ENCODE assay signal across 23 cellular contexts in genomic region chr14:67464856-67465255, GRCh38. TPM values are rescaled to one million over a fixed set of nuclear protein-coding genes. Genes with fewer than 3 reads are reported as not detected.
A peak's percentile ranks its signal among the peaks of the same experiment; 100 is the strongest.
DNase-seq lines count a peak whose midpoint lies in the region; ATAC-seq and TF ChIP-seq lines count a peak whose summit lies in the region.
"Had no signal": no experiment of that assay in that cellular context is flagged by ENCODE, and none has a peak within 500 bp of the region (broad histone marks: within the 10 kb centered on the region; RNA-seq: fewer than 3 reads in every experiment).

No MANE protein-coding gene starts in this region.

- no peak overlapping the region for H3K23ac ChIP-seq in neuronal stem cell (ENCODE audit: low read depth, low read length, poor library complexity)

- H4K8ac ChIP-seq in neuronal stem cell (ENCODE audit: low read depth, low read length) = no peak overlapping the region

- H3K27ac ChIP-seq in CD8-positive, alpha-beta T cell (ENCODE audit: low read depth, low read length) = peak overlapping the region; percentile 2
- H3K27ac ChIP-seq in WERI-Rb-1 = no peak overlapping the region
- no peak overlapping the region for H3K27ac ChIP-seq in neuronal stem cell (replicated peaks; ENCODE audit: low read length)
- H3K27ac ChIP-seq: PC-9, RWPE1 had no signal

- intact Hi-C loops in activated CD4-positive, alpha-beta T cell treated with anti-CD3 and anti-CD28 coated beads for 36 hours (cut with DNase I, micrococcal nuclease) = no loop called here
- intact Hi-C loops in CD8-positive, alpha-beta T cell (cut with DNase I, micrococcal nuclease) = loop anchor here in 1 of 2 experiments (10.0 kb wide), 1 partner anchor 50 kb away; no protein-coding TSS in a partner anchor

- no peak overlapping the region for H2AFZ ChIP-seq in neuronal stem cell (ENCODE audit: low read length)
- H2AFZ ChIP-seq: PC-9 had no signal

- no peaks in the 10 kb centered on the region for H3K9me3 Mint-ChIP-seq in activated CD4-positive, alpha-beta T cell treated with anti-CD3 and anti-CD28 coated beads for 36 hours (ENCODE audit: low read depth)
- H3K9me3 Mint-ChIP-seq in CD8-positive, alpha-beta T cell = no peaks in the 10 kb centered on the region

- no peak overlapping the region for H3K4me3 ChIP-seq in CD8-positive, alpha-beta T cell (ENCODE audit: low read depth, low read length)
- H3K4me3 ChIP-seq in WERI-Rb-1 (ENCODE audit: low read depth, low read length) (no peak overlapping the region), neuronal stem cell (ENCODE audit: low read length in 2 of 2) (no peak overlapping the region)
- H3K4me3 ChIP-seq: PC-9 had no signal

- H2BK5ac ChIP-seq in neuronal stem cell (ENCODE audit: low read length) = no peak overlapping the region

- ATAC-seq in activated CD4-positive, alpha-beta T cell treated with anti-CD3 and anti-CD28 coated beads for 36 hours = no peak
- no peak for ATAC-seq in CD8-positive, alpha-beta T cell

- no peaks in the 10 kb centered on the region for H3K36me3 ChIP-seq in CD8-positive, alpha-beta T cell (ENCODE audit: insufficient read depth, low read length)
- H3K36me3 ChIP-seq in WERI-Rb-1 (no peaks in the 10 kb centered on the region), neuronal stem cell (replicated peaks in 1 of 2; ENCODE audit: control insufficient read depth in 2 of 2, insufficient read depth in 2 of 2, low read length in 2 of 2) (no peaks in the 10 kb centered on the region)

- H2BK12ac ChIP-seq in neuronal stem cell (ENCODE audit: low read length) = no peak overlapping the region

- H3K27me3 ChIP-seq in CD8-positive, alpha-beta T cell (ENCODE audit: insufficient read depth, low read length) = no peaks in the 10 kb centered on the region
- H3K27me3 ChIP-seq in WERI-Rb-1 (ENCODE audit: insufficient read depth, low read depth, severe bottlenecking) (no peaks in the 10 kb centered on the region), neuronal stem cell (ENCODE audit: control insufficient read depth in 3 of 3, insufficient read depth in 3 of 3, low read depth in 1 of 3, low read length in 3 of 3) (peaks cover 0 to 14% (median 0%) of the 10 kb centered on the region in 3 experiments)

- POLR2A ChIA-PET in activated CD4-positive, alpha-beta T cell treated with anti-CD3 and anti-CD28 coated beads for 36 hours (lab: Charles Lee) = no interaction called here
- POLR2A ChIA-PET in CD8-positive, alpha-beta T cell (lab: Charles Lee) = interaction anchor here (1.1 to 1.7 kb wide), 2 partner anchors 23 to 51 kb away, joined by 4 to 6 read pairs; no protein-coding TSS in a partner anchor
- POLR2A ChIA-PET in GM10248 (lab: Yijun Ruan, JAX) = no interaction called here

- no peaks in the 10 kb centered on the region for H3K79me1 ChIP-seq in neuronal stem cell (ENCODE audit: low read depth, low read length)

- H2AK5ac ChIP-seq in neuronal stem cell (ENCODE audit: low read depth, low read length) = no peak overlapping the region

- H3K4me2 ChIP-seq in neuronal stem cell (ENCODE audit: insufficient read depth, low read length, poor library complexity, severe bottlenecking) = no peak overlapping the region
- H3K4me2 ChIP-seq: PC-9 had no signal

- H3K36me3 Mint-ChIP-seq in activated CD4-positive, alpha-beta T cell treated with anti-CD3 and anti-CD28 coated beads for 36 hours (ENCODE audit: low read depth) = no peaks in the 10 kb centered on the region
- H3K36me3 Mint-ChIP-seq in CD8-positive, alpha-beta T cell = no peaks in the 10 kb centered on the region
- H3K36me3 Mint-ChIP-seq: CD14-positive monocyte had no signal

- H3K4ac ChIP-seq in neuronal stem cell (ENCODE audit: low read length) = no peak overlapping the region

- no peaks in the 10 kb centered on the region for H3K9me3 ChIP-seq in CD8-positive, alpha-beta T cell (ENCODE audit: low read length)
- no peaks in the 10 kb centered on the region for H3K9me3 ChIP-seq in WERI-Rb-1 (ENCODE audit: severe bottlenecking)
- H3K9me3 ChIP-seq in neuronal stem cell (replicated peaks in 1 of 2; ENCODE audit: control insufficient read depth in 2 of 2, insufficient read depth in 1 of 2, low read depth in 1 of 2, low read length in 2 of 2) = no peaks in the 10 kb centered on the region

- no peak overlapping the region for H3K18ac ChIP-seq in neuronal stem cell (ENCODE audit: low read length)

- peaks cover 16% of the 10 kb centered on the region for H3K4me1 Mint-ChIP-seq in activated CD4-positive, alpha-beta T cell treated with anti-CD3 and anti-CD28 coated beads for 36 hours
- H3K4me1 Mint-ChIP-seq in CD8-positive, alpha-beta T cell (ENCODE audit: low read depth) = peaks cover 47% of the 10 kb centered on the region

- H3K4me1 ChIP-seq in CD8-positive, alpha-beta T cell (ENCODE audit: insufficient read depth, low read length) = peaks cover 42% of the 10 kb centered on the region
- H3K4me1 ChIP-seq in neuronal stem cell (ENCODE audit: control insufficient read depth in 2 of 2, insufficient read depth in 1 of 2, low read depth in 1 of 2, low read length in 2 of 2) = peaks cover 0 to 2% of the 10 kb centered on the region in 2 donors

- no peak overlapping the region for H4K91ac ChIP-seq in neuronal stem cell (ENCODE audit: low read depth, low read length, poor library complexity)

- H2BK15ac ChIP-seq in neuronal stem cell (ENCODE audit: low read length) = no peak overlapping the region

- CTCF ChIA-PET in activated CD4-positive, alpha-beta T cell treated with anti-CD3 and anti-CD28 coated beads for 36 hours (lab: Charles Lee) = interaction anchor here (0.6 to 3.3 kb wide), 3 partner anchors 37 to 239 kb away, joined by 3 to 12 read pairs (median 3); no protein-coding TSS in a partner anchor
- CTCF ChIA-PET in CD8-positive, alpha-beta T cell (lab: Charles Lee) = interaction anchor here (1.0 to 6.1 kb wide), 7 partner anchors 13 to 107 kb away, joined by 3 to 24 read pairs (median 4); partner anchors contain the start of gene TMEM229B
- CTCF ChIA-PET in GM10248 (lab: Yijun Ruan, JAX) = interaction anchor here (2.0 kb wide), 1 partner anchor 107 kb away, joined by 5 read pairs; no protein-coding TSS in a partner anchor

- no peak overlapping the region for H3K4me3 Mint-ChIP-seq in activated CD4-positive, alpha-beta T cell treated with anti-CD3 and anti-CD28 coated beads for 36 hours
- H3K4me3 Mint-ChIP-seq in CD8-positive, alpha-beta T cell = peak overlapping the region; percentile 2
- H3K4me3 Mint-ChIP-seq: CD14-positive monocyte had no signal

- no peak overlapping the region for H2BK120ac ChIP-seq in neuronal stem cell (ENCODE audit: low read depth, low read length)

- H3K27ac Mint-ChIP-seq in activated CD4-positive, alpha-beta T cell treated with anti-CD3 and anti-CD28 coated beads for 36 hours = peak overlapping the region; percentile 16
- H3K27ac Mint-ChIP-seq in CD8-positive, alpha-beta T cell = peak overlapping the region; percentile 70

- no peaks in the 10 kb centered on the region for H3K27me3 Mint-ChIP-seq in activated CD4-positive, alpha-beta T cell treated with anti-CD3 and anti-CD28 coated beads for 36 hours
- H3K27me3 Mint-ChIP-seq in CD8-positive, alpha-beta T cell (ENCODE audit: low read depth) = no peaks in the 10 kb centered on the region

- H3K14ac ChIP-seq in neuronal stem cell (ENCODE audit: low read length) = peak overlapping the region; percentile 40

- no peak for DNase-seq in activated CD4-positive, alpha-beta T cell treated with anti-CD3 and anti-CD28 coated beads for 36 hours
- DNase-seq in activated CD4-positive, alpha-beta T cell treated with anti-CD3 and anti-CD28 coated beads for 1 hour = no peak
- no peak for DNase-seq in CD8-positive, alpha-beta T cell
- DNase-seq in WERI-Rb-1 = peak; percentile 49
- DNase-seq in neuronal stem cell (ENCODE audit: low spot score) = no peak
- DNase-seq in NCI-H510A (lab: John Stamatoyannopoulos, UW) = no peak
- DNase-seq in GM10248 (ENCODE audit: extremely low spot score) = no peak
- DNase-seq in DMS79 (lab: John Stamatoyannopoulos, UW) = no peak
- DNase-seq: 8988T, COR-L47, DMS 273 treated with DMSO at 0.1 percent for 48 hours, GDM1, HCEC 1CT, KBM-7, NCI-H1105 treated with DMSO at 0.1 percent for 48 hours, NCI-H1694, NCI-H2081 treated with DMSO at 0.1 percent for 48 hours, NCI-H446 treated with DMSO at 0.1 percent for 48 hours, NCI-H774, PC-9, SIG-M5 had no signal

- H3K9ac ChIP-seq in neuronal stem cell (ENCODE audit: low read depth, low read length, poor library complexity) = no peak overlapping the region

- WGBS in neuronal stem cell (ENCODE audit: extremely low coverage in 2 of 2, insufficient read length in 2 of 2, insufficient replicate concordance in 1 of 2), 2 donors = no CpG with 5 or more reads among the region's 8 CpGs

- TF ChIP-seq CTCF in CD8-positive, alpha-beta T cell (IDR thresholded peaks at IDR 0.05) = no peak
- TF ChIP-seq CTCF in WERI-Rb-1 (IDR thresholded peaks at IDR 0.05; ENCODE audit: low read depth, low read length) = no peak
- no peak for TF ChIP-seq CTCF in GM10248 (IDR thresholded peaks at IDR 0.05; ENCODE audit: control extremely low read depth, extremely low read depth, low read depth, missing control alignments)

RNA-seq across cellular contexts. Expression of gene TMEM229B, which starts 23.7 kb away (rescaled TPM):
- total RNA-seq in activated CD4-positive, alpha-beta T cell treated with anti-CD3 and anti-CD28 coated beads for 36 hours = 1 to 10 TPM; 1.3 to 1.5 TPM
- total RNA-seq in CD8-positive, alpha-beta T cell = 1 to 10 TPM; 4.5 to 4.8 TPM
- 0.14 TPM for polyA plus RNA-seq in neuronal stem cell (2013, experiment 1 of 2)
- polyA plus RNA-seq in neuronal stem cell (2013, experiment 2 of 2) = 0.26 TPM

RNA-seq across cellular contexts. Expression of gene PLEK2, which starts 52.9 kb away (rescaled TPM):
- 1 to 10 TPM; 2.9 to 5.1 TPM for total RNA-seq in activated CD4-positive, alpha-beta T cell treated with anti-CD3 and anti-CD28 coated beads for 36 hours
- not detected for total RNA-seq in CD8-positive, alpha-beta T cell
- 0.07 TPM for polyA plus RNA-seq in neuronal stem cell (2013, experiment 1 of 2)
- polyA plus RNA-seq in neuronal stem cell (2013, experiment 2 of 2) = 0.06 TPM
